1 cellular context compared by ENCODE assay signal in the genomic region with DNA sequence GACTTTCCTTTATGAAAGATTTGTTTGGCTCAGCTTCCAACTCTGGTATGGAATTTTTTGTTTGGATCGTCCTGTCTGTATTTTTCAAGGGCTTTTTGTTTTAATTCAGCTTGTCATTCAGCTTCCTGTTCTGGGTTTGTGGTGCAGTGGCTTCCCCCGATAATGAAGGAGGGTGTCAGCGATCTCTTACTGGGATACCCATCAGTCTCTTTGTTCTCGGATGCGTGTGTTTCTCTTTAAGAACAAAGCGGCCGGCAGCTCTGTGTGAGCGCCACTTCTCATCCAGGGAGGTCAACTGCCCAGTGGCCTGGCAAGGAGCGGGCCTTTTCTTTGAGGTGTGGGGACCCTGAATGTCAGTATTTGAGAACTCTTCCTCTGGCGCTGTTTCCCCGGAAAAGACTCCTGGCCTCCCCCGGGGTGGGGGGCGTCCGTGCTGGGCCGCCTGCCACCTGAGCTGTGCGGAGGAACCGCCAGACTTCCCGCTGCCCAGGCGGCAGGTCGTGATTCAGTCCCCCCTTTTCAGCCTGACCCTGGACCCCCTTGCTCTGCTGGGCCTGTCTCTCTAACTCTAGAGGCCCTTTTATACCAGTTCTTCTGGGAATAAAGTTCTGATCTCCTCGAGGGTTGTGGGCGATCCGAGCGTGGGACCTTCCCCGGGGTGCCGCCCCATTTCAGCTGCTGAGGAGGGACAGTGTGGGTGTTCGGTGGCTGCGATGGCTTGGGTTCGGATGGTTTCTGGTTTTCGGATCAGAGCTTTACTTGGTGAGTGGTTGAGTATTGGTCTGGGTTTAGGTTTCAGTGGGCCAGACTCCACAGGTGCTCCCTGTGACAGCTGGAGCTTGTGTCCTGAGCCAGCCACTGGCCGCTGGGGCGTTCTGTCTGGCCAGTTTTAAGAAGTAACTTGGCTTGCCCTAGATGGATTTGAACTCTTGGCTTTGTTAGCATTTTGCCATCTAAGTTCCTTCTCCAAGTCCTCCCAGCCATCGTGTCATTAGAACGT.
TF ChIP-seq lines count a peak whose summit lies in the region.

No MANE protein-coding gene starts in this region.

TF ChIP-seq in HCT116, 20 proteins besides CTCF, POLR2A, EP300 and RAD21:
- TF ChIP-seq EZH2 (IDR thresholded peaks at IDR 0.05) (no peak), ZBTB33 (IDR thresholded peaks at IDR 0.05; ENCODE audit: extremely low read depth, insufficient replicate concordance, low read length) (no peak), EGR1 (IDR thresholded peaks at IDR 0.05; ENCODE audit: low read depth) (no peak), POLR2AphosphoS5 (IDR thresholded peaks at IDR 0.05; ENCODE audit: low read depth, low read length) (no peak), EZH2phosphoT487 (IDR thresholded peaks at IDR 0.05; ENCODE audit: borderline replicate concordance) (no peak), YY1 (IDR thresholded peaks at IDR 0.05; ENCODE audit: extremely low read depth, insufficient replicate concordance, low read depth, low read length) (no peak), TCF7L2 (IDR thresholded peaks at IDR 0.05; ENCODE audit: borderline replicate concordance, extremely low read depth, insufficient read depth, insufficient read length) (no peak), JUND (IDR thresholded peaks at IDR 0.05) (no peak), SP1 (IDR thresholded peaks at IDR 0.05; ENCODE audit: low read depth) (no peak), ELF1 (IDR thresholded peaks at IDR 0.05; ENCODE audit: borderline replicate concordance, low read depth) (no peak), FOSL1 (IDR thresholded peaks at IDR 0.05; ENCODE audit: low read depth) (no peak), SIN3A (IDR thresholded peaks at IDR 0.05; ENCODE audit: low read depth) (no peak)
- TF ChIP-seq, protein P1, sequence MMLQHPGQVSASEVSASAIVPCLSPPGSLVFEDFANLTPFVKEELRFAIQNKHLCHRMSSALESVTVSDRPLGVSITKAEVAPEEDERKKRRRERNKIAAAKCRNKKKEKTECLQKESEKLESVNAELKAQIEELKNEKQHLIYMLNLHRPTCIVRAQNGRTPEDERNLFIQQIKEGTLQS (IDR thresholded peaks at IDR 0.05) = no peak
- TF ChIP-seq, protein P2, sequence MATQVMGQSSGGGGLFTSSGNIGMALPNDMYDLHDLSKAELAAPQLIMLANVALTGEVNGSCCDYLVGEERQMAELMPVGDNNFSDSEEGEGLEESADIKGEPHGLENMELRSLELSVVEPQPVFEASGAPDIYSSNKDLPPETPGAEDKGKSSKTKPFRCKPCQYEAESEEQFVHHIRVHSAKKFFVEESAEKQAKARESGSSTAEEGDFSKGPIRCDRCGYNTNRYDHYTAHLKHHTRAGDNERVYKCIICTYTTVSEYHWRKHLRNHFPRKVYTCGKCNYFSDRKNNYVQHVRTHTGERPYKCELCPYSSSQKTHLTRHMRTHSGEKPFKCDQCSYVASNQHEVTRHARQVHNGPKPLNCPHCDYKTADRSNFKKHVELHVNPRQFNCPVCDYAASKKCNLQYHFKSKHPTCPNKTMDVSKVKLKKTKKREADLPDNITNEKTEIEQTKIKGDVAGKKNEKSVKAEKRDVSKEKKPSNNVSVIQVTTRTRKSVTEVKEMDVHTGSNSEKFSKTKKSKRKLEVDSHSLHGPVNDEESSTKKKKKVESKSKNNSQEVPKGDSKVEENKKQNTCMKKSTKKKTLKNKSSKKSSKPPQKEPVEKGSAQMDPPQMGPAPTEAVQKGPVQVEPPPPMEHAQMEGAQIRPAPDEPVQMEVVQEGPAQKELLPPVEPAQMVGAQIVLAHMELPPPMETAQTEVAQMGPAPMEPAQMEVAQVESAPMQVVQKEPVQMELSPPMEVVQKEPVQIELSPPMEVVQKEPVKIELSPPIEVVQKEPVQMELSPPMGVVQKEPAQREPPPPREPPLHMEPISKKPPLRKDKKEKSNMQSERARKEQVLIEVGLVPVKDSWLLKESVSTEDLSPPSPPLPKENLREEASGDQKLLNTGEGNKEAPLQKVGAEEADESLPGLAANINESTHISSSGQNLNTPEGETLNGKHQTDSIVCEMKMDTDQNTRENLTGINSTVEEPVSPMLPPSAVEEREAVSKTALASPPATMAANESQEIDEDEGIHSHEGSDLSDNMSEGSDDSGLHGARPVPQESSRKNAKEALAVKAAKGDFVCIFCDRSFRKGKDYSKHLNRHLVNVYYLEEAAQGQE (IDR thresholded peaks at IDR 0.05; ENCODE audit: low read depth) = no peak
